26 cellular contexts compared by ENCODE assay signal in the genomic region with DNA sequence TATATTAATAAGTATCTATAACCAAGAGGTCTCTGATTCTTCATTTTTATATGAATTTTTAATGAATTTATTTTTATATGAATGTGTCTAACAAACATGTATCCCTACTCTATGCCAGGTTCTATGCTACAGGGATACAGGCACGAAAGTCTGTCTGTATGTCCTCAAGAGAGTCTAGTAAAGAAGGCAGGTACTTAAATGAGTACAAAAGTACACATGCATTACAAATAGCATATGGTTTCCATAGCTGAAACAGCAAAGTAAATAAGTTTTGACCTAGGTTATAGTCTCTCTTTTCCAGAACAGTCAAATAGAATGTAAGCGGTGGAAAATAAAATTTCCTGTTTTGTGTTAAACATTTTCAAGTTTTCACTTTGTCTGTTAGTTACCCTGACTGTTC. TPM values are rescaled to one million over a fixed set of nuclear protein-coding genes. Genes with fewer than 3 reads are reported as not detected.
"Had no signal": no experiment of that assay in that cellular context is flagged by ENCODE, and none has a peak within 500 bp of the region (broad histone marks: within the 10 kb centered on the region; RNA-seq: fewer than 3 reads in every experiment).

No MANE protein-coding gene starts in this region.

- H3K9me3 Mint-ChIP-seq: natural killer cell treated with Interleukin-12 subunit alpha and Interleukin-12 subunit beta and Interleukin-15 and Interleukin-18, amount 100 ng/mL, for 72 hours; neural progenitor cell had no signal

- H3K9me3 ChIP-seq: esophagus muscularis mucosa, gastrocnemius medialis, heart right ventricle, ovary, right atrium auricular region, sigmoid colon, suprapubic skin, thyroid gland, upper lobe of left lung, uterus had no signal

- H3K27ac ChIP-seq: esophagus muscularis mucosa, gastrocnemius medialis, neural progenitor cell, ovary, right atrium auricular region, suprapubic skin, thyroid gland, upper lobe of left lung, uterus had no signal

- H3K27me3 ChIP-seq: esophagus muscularis mucosa, gastrocnemius medialis, heart right ventricle, neural progenitor cell, ovary, right atrium auricular region, sigmoid colon, suprapubic skin, thyroid gland, upper lobe of left lung, uterus had no signal

- H3K4me3 Mint-ChIP-seq: natural killer cell treated with Interleukin-12 subunit alpha and Interleukin-12 subunit beta and Interleukin-15 and Interleukin-18, amount 100 ng/mL, for 72 hours; neural progenitor cell had no signal

- H3K4me3 ChIP-seq: esophagus muscularis mucosa, gastrocnemius medialis, heart right ventricle, lung, neural progenitor cell, ovary, right atrium auricular region, sigmoid colon, skin epidermis, suprapubic skin, thyroid gland, upper lobe of left lung, uterus had no signal

- FAIRE-seq: endometrium had no signal

- H3K36me3 Mint-ChIP-seq: natural killer cell treated with Interleukin-12 subunit alpha and Interleukin-12 subunit beta and Interleukin-15 and Interleukin-18, amount 100 ng/mL, for 72 hours had no signal

- H3K36me3 ChIP-seq: gastrocnemius medialis, neural progenitor cell, ovary, thyroid gland, uterus had no signal

- H3K27me3 Mint-ChIP-seq: natural killer cell treated with Interleukin-12 subunit alpha and Interleukin-12 subunit beta and Interleukin-15 and Interleukin-18, amount 100 ng/mL, for 72 hours had no signal

- DNase-seq: cortex of kidney; effector memory CD4-positive, alpha-beta T cell; gastrocnemius medialis; heart right ventricle; hypothalamus; left ventricle myocardium superior; mesenchymal stem cell; midbrain; nucleus accumbens; ovary; sigmoid colon; stimulated activated CD4-positive, alpha-beta T cell treated with anti-CD3 and anti-CD28 coated beads, Interleukin-12 subunit alpha, Interleukin-12 subunit beta, amount 100 ng/mL, for 4 hours; stimulated activated naive CD4-positive, alpha-beta T cell treated with Interleukin-2 at 50 U/mL for 16 hours; thyroid gland; upper lobe of left lung; uterus had no signal

- ATAC-seq: gastrocnemius medialis; heart right ventricle; left ventricle myocardium superior; natural killer cell treated with Interleukin-12 subunit alpha and Interleukin-12 subunit beta and Interleukin-15 and Interleukin-18, amount 100 ng/mL, for 72 hours had no signal

- H3K27ac Mint-ChIP-seq: natural killer cell treated with Interleukin-12 subunit alpha and Interleukin-12 subunit beta and Interleukin-15 and Interleukin-18, amount 100 ng/mL, for 72 hours; neural progenitor cell had no signal

RNA-seq across cellular contexts. Expression of a gene that starts 33.2 kb away (rescaled TPM):
- total RNA-seq: fibroblast of villous mesenchyme, gastrocnemius medialis, left ventricle myocardium superior, ovary, posterior vena cava, right atrium auricular region had no signal
